ENCODE assay signal across 1 cellular context in the genomic region with DNA sequence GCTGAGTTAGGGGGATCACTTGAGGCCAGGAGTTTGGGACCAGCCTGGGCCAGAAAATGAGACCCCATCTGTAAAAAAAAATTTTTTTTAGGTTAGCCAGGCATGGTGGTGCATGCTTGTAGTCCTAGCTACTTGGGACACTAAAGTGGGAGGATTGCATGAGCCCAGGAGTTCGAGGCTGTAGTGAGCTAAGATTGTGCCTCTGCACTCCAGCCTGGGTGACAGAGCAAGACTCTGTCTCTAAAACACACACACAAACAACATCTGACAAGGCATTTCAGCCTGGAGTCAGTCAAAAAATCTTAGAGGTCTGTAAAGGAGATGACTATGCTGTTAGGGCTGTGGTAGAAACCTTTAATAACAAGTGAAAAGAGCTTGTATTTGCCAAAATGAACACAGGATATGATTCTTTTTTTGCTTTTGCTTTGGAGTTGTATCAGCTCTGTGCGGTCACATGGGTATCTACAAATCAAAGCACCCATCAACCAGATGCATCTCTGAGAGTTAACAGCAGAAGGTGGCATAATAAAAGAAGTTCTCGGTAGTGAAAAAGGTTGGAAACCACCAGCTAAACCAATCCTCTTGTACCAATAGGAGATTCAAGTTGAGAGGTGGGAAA.
TF ChIP-seq lines count a peak whose summit lies in the region.

No MANE protein-coding gene starts in this region.

TF ChIP-seq in HepG2, 621 proteins besides CTCF, POLR2A, EP300 and RAD21:
- TF ChIP-seq TARDBP (CRISPR knock-in tag; IDR thresholded peaks at IDR 0.05): no peak
- TF ChIP-seq GATAD1 (CRISPR knock-in tag; IDR thresholded peaks at IDR 0.05): no peak
